Comparison of ENCODE assay signal across 11 cellular contexts in genomic region chrY:20576460-20576859, GRCh38. TPM values are rescaled to one million over a fixed set of nuclear protein-coding genes. Genes with fewer than 3 reads are reported as not detected.
DNase-seq lines count a peak whose midpoint lies in the region; ATAC-seq, FAIRE-seq and TF ChIP-seq lines count a peak whose summit lies in the region.
"Had no signal": no experiment of that assay in that cellular context is flagged by ENCODE, and none has a peak within 500 bp of the region (broad histone marks: within the 10 kb centered on the region; RNA-seq: fewer than 3 reads in every experiment).

No MANE protein-coding gene starts in this region.

- no peak for TF ChIP-seq RAD21 in HCT116 (IDR thresholded peaks at IDR 0.05; ENCODE audit: low read depth)

- peak overlapping the region in 2 of 7 donors; percentile 98 for H3K27ac Mint-ChIP-seq in CD4-positive, alpha-beta memory T cell

- FAIRE-seq in HTR-8/SVneo (lab: Jason Lieb, UNC), result no peak

- no peak for TF ChIP-seq POLR2A in HCT116 (IDR thresholded peaks at IDR 0.05; ENCODE audit: borderline replicate concordance, extremely low read depth, insufficient read depth, insufficient read length)

- no peaks in the 10 kb centered on the region for H4K20me1 ChIP-seq in HCT116 (ENCODE audit: insufficient read depth)

- H3K9me3 Mint-ChIP-seq in CD4-positive, alpha-beta memory T cell, result no peaks in the 10 kb centered on the region
- H3K9me3 Mint-ChIP-seq: naive B cell had no signal

- peak overlapping the region; percentile 75 to 91 for H3K4me3 ChIP-seq in CD4-positive, alpha-beta memory T cell (ENCODE audit: low read length in 2 of 2)
- H3K4me3 ChIP-seq in HCT116 (replicated peaks in 1 of 2; ENCODE audit: low read depth in 1 of 2, low read length in 2 of 2) (peak overlapping the region; percentile 50 to 55), mononuclear cell (ENCODE audit: low read length) (peak overlapping the region; percentile 78)

- RAD21 ChIA-PET in HCT116 (lab: Charles Lee; ENCODE audit: low non-redundant PET in 1 of 2, low total read pairs in 2 of 2, uncharacterized antibody in 2 of 2, unreplicated experiment in 2 of 2), result no interaction called here

- peak overlapping the region in 2 of 8 donors; percentile 93 for H3K4me3 Mint-ChIP-seq in CD4-positive, alpha-beta memory T cell

- peaks cover 0 to 39% (median 9%) of the 10 kb centered on the region in 4 donors for H3K4me1 Mint-ChIP-seq in CD4-positive, alpha-beta memory T cell

- no peak for TF ChIP-seq CTCF in HCT116 (IDR thresholded peaks at IDR 0.05 in 2 of 3, conservative IDR thresholded peaks at IDR 0.05 in 1 of 3; ENCODE audit: borderline replicate concordance in 1 of 3, insufficient read depth in 1 of 3, low read depth in 2 of 3, low read length in 2 of 3)

- H3K27ac ChIP-seq in CD4-positive, alpha-beta memory T cell (ENCODE audit: low read depth, low read length), result peak overlapping the region; percentile 85
- H3K27ac ChIP-seq in HCT116 (ENCODE audit: low read depth, low read length) (no peak overlapping the region), caudate nucleus (ENCODE audit: low read depth, low read length) (no peak overlapping the region)

- H3K9me3 ChIP-seq in CD4-positive, alpha-beta memory T cell (ENCODE audit: control insufficient read depth in 1 of 2, low read length in 2 of 2), result no peaks in the 10 kb centered on the region
- H3K9me3 ChIP-seq in HCT116 (ENCODE audit: control insufficient read depth in 1 of 2, insufficient read depth in 1 of 2, low read depth in 1 of 2, low read length in 2 of 2), result no peaks in the 10 kb centered on the region
- no peaks in the 10 kb centered on the region for H3K9me3 ChIP-seq in mononuclear cell (ENCODE audit: low read depth, low read length)

- POLR2A ChIA-PET in CD4-positive, alpha-beta memory T cell (lab: Charles Lee; ENCODE audit: partially characterized antibody), result interaction anchor here (0.8 to 2.4 kb wide), 11 partner anchors 9 to 1078 kb away, joined by 3 to 11 read pairs (median 5); partner anchors contain the start of gene KDM5D
- POLR2A ChIA-PET in HCT116 (lab: Charles Lee), result no interaction called here

- H3K4me1 ChIP-seq in CD4-positive, alpha-beta memory T cell (ENCODE audit: insufficient read depth, low read length), result peaks cover 30% of the 10 kb centered on the region
- H3K4me1 ChIP-seq in HCT116 (ENCODE audit: control insufficient read depth in 1 of 2, insufficient read depth in 2 of 2, low read length in 2 of 2) (no peaks in the 10 kb centered on the region), mononuclear cell (ENCODE audit: insufficient read depth, low read length) (peaks cover 10% of the 10 kb centered on the region)

- CTCF ChIA-PET in CD4-positive, alpha-beta memory T cell (lab: Charles Lee; ENCODE audit: partially characterized antibody), result no interaction called here
- CTCF ChIA-PET in HCT116 (lab: Charles Lee), result no interaction called here

- no peak for DNase-seq in CD4-positive, alpha-beta memory T cell
- DNase-seq in HCT116 (ENCODE audit: low read depth, low spot score) (no peak), amniotic epithelial cell (ENCODE audit: low read depth) (peak; percentile 3), caudate nucleus (lab: John Stamatoyannopoulos, UW) (no peak), HTR-8/SVneo (ENCODE audit: insufficient read length, low spot score) (no peak), KG1 (lab: John Stamatoyannopoulos, UW) (no peak)
- DNase-seq: activated CD4-positive, alpha-beta T cell treated with anti-CD3 and anti-CD28 coated beads for 1 hour; effector CD8-positive, alpha-beta T cell; naive B cell had no signal

- ATAC-seq in HCT116, result no peak
- no peak for ATAC-seq in GM21576 (IDR thresholded peaks at IDR 0.05; ENCODE audit: unreplicated experiment)

- H2AFZ ChIP-seq in HCT116 (ENCODE audit: low read depth, low read length, poor library complexity, severe bottlenecking), result no peak overlapping the region

- peaks cover 0 to 23% of the 10 kb centered on the region in 2 donors for H3K36me3 Mint-ChIP-seq in CD4-positive, alpha-beta memory T cell
- H3K36me3 Mint-ChIP-seq: naive B cell had no signal

- intact Hi-C loops in CD4-positive, alpha-beta memory T cell (cut with micrococcal nuclease), result loop anchor here (5.0 to 10.0 kb wide), 4 partner anchors 168 to 1074 kb away; no protein-coding TSS in a partner anchor
- intact Hi-C loops in HCT116 (cut with micrococcal nuclease), result no loop called here

- H3K27me3 ChIP-seq in CD4-positive, alpha-beta memory T cell (ENCODE audit: insufficient read depth, low read length), result no peaks in the 10 kb centered on the region
- H3K27me3 ChIP-seq in HCT116 (ENCODE audit: insufficient read depth, low read length) (no peaks in the 10 kb centered on the region), mononuclear cell (ENCODE audit: insufficient read depth, low read length) (no peaks in the 10 kb centered on the region)

- H3K9me2 ChIP-seq in HCT116 (ENCODE audit: insufficient read depth), result no peaks in the 10 kb centered on the region

- H3K36me3 ChIP-seq in CD4-positive, alpha-beta memory T cell (ENCODE audit: insufficient read depth, low read length), result no peaks in the 10 kb centered on the region
- H3K36me3 ChIP-seq in HCT116 (ENCODE audit: control insufficient read depth in 1 of 2, insufficient read depth in 2 of 2, low read length in 2 of 2), result no peaks in the 10 kb centered on the region

- H3K79me2 ChIP-seq in HCT116 (ENCODE audit: insufficient read depth, low read length), result peaks cover 8% of the 10 kb centered on the region; the same call in 1 of the 2 replicates

- peak overlapping the region; percentile 55 for H3K4me2 ChIP-seq in HCT116 (ENCODE audit: low read length)

- H3K9ac ChIP-seq in HCT116 (ENCODE audit: low read length), result peak overlapping the region; percentile 57

- no peaks in the 10 kb centered on the region for H3K27me3 Mint-ChIP-seq in CD4-positive, alpha-beta memory T cell
- H3K27me3 Mint-ChIP-seq: naive B cell had no signal

- BruUV-seq in HCT116 (replicated peaks; lab: Mats Ljungman, UMichigan), result no TSS peak

TF ChIP-seq in HCT116, 20 proteins besides CTCF, POLR2A, EP300 and RAD21:
- TF ChIP-seq ZBTB33 (IDR thresholded peaks at IDR 0.05; ENCODE audit: extremely low read depth, insufficient replicate concordance, low read length), result no peak
- TF ChIP-seq SP1 (IDR thresholded peaks at IDR 0.05; ENCODE audit: low read depth), result no peak
- no peak for TF ChIP-seq EZH2 (IDR thresholded peaks at IDR 0.05)

RNA-seq across cellular contexts. Expression of gene EIF1AY, which starts 0.9 kb away (rescaled TPM):
- 10 to 100 TPM; 37.6 to 37.7 TPM for total RNA-seq in CD4-positive, alpha-beta memory T cell
- not detected for polyA plus RNA-seq in CD4-positive, alpha-beta memory T cell
- total RNA-seq in HCT116 (2021; ENCODE audit: unreplicated experiment), result 16.9 TPM
- polyA plus RNA-seq in HCT116 (2012), result 3.8 and 5.9 TPM in 2 replicates
- not detected for total RNA-seq in mononuclear cell
